ENCODE assay signal across 12 cellular contexts in the genomic region with DNA sequence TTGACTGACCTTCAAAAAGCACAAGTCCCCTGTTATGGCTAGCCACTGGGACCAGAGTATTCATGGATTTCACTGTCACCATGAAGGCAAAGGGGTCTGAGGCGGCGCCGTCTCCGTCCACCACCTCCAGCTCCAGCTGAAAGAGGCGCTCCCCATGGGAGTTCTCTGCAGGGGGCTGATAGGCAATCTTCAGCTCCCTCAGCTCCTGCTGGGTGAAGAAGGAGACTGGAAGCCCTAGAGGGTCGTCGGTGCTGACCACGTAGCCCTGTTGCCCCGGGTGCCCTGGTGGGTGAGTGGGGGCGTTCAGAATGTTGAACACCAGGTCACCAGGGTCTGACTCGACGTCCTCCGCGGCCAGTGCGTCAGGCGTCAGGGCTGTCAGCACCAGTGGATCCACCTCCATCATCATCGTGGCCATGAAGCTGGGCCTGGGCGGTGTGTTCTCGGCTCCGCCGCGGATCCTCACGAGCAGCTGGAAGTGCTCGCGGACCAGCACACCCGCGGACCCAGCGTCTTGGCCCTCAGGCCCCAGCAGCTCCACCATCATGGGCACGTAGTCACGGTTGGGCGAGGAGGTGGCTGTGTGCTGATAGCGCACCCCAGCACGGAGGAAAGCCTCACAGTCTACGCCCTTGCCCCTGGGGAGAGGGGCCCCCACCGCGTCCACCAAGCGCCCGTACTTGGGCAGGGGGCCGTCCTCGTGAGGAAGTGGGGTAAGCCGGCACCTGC. TPM values are rescaled to one million over a fixed set of nuclear protein-coding genes. Genes with fewer than 3 reads are reported as not detected.
DNase-seq lines count a peak whose midpoint lies in the region; ATAC-seq, FAIRE-seq and TF ChIP-seq lines count a peak whose summit lies in the region.
"Had no signal": no experiment of that assay in that cellular context is flagged by ENCODE, and none has a peak within 500 bp of the region (broad histone marks: within the 10 kb centered on the region; RNA-seq: fewer than 3 reads in every experiment).

No MANE protein-coding gene starts in this region.

- H3K4me2 ChIP-seq in neural progenitor cell (peak overlapping the region; percentile 96), HepG2 (ENCODE audit: low read depth, low read length) (no peak overlapping the region)
- H3K4me2 ChIP-seq: BLaER1 had no signal

- H3K27me3 ChIP-seq in esophagus muscularis mucosa (peaks cover 0 to 43% (median 18%) of the 10 kb centered on the region in 4 donors), neural progenitor cell (peaks cover 75% of the 10 kb centered on the region), HepG2 (ENCODE audit: control insufficient read depth in 1 of 2, insufficient read depth in 2 of 2, low read length in 2 of 2) (peaks cover 0 to 20% of the 10 kb centered on the region in 2 experiments; a peak in 3 of 5 replicates)
- H3K27me3 ChIP-seq: BLaER1 had no signal

- TF ChIP-seq POLR2A in esophagus muscularis mucosa (IDR thresholded peaks at IDR 0.05; ENCODE audit: low read depth) (no peak), HepG2 (IDR thresholded peaks at IDR 0.05; ENCODE audit: insufficient read depth in 1 of 2, low read depth in 2 of 2, low read length in 2 of 2) (no peak)

- intact Hi-C loops in esophagus muscularis mucosa (cut with DNase I) (no loop called here), HepG2 (cut with micrococcal nuclease; ENCODE audit: unreplicated experiment) (no loop called here), left colon (cut with DNase I, micrococcal nuclease) (no loop called here)

- H3K27ac ChIP-seq in esophagus muscularis mucosa (replicated peaks in 1 of 4) (no peak overlapping the region), neural progenitor cell (no peak overlapping the region), HepG2 (ENCODE audit: extremely low read length, insufficient read depth, low read length) (no peak overlapping the region)
- H3K27ac ChIP-seq: BLaER1 had no signal

- CTCF ChIA-PET in HepG2 (lab: Yijun Ruan, JAX; ENCODE audit: low intra/inter-chr PET ratio, low total read pairs): no interaction called here

- no peak for TF ChIP-seq CTCF in esophagus muscularis mucosa (IDR thresholded peaks at IDR 0.05)
- TF ChIP-seq CTCF in neural progenitor cell (IDR thresholded peaks at IDR 0.05): no peak
- TF ChIP-seq CTCF in HepG2 (CRISPR knock-in tag; IDR thresholded peaks at IDR 0.05): no peak

- no peaks in the 10 kb centered on the region for H3F3A ChIP-seq in neural progenitor cell (ENCODE audit: low read depth)

- POLR2A ChIA-PET in HepG2 (lab: Yijun Ruan, JAX): no interaction called here

- no peaks in the 10 kb centered on the region for H3K36me3 Mint-ChIP-seq in neural progenitor cell

- H4K20me1 ChIP-seq in neural progenitor cell (ENCODE audit: low read depth): peaks cover 7% of the 10 kb centered on the region
- no peaks in the 10 kb centered on the region for H4K20me1 ChIP-seq in HepG2 (ENCODE audit: insufficient read depth, low read length)
- H4K20me1 ChIP-seq: BLaER1 had no signal

- no peak overlapping the region for H3K27ac Mint-ChIP-seq in stimulated activated naive CD8-positive, alpha-beta T cell treated with anti-CD3 and anti-CD28 coated beads, Interleukin-15, amount 100 ng/mL, for 72 hours
- no peak overlapping the region for H3K27ac Mint-ChIP-seq in neural progenitor cell

- no TSS peak for BruUV-seq in HepG2 (replicated peaks; lab: Mats Ljungman, UMichigan)

- H3K9me3 ChIP-seq in esophagus muscularis mucosa (no peaks in the 10 kb centered on the region), neural progenitor cell (ENCODE audit: low read depth) (no peaks in the 10 kb centered on the region), HepG2 (ENCODE audit: low read length) (no peaks in the 10 kb centered on the region)

- TF ChIP-seq RAD21 in HepG2 (CRISPR knock-in tag; IDR thresholded peaks at IDR 0.05): no peak

- peaks cover 0 to 6% of the 10 kb centered on the region in 2 donors for H3K9me3 Mint-ChIP-seq in stimulated activated naive CD8-positive, alpha-beta T cell treated with anti-CD3 and anti-CD28 coated beads, Interleukin-15, amount 100 ng/mL, for 72 hours
- peaks cover 9% of the 10 kb centered on the region for H3K9me3 Mint-ChIP-seq in neural progenitor cell

- no peaks in the 10 kb centered on the region for H3K36me3 ChIP-seq in esophagus muscularis mucosa
- H3K36me3 ChIP-seq in neural progenitor cell: no peaks in the 10 kb centered on the region
- H3K36me3 ChIP-seq in HepG2 (replicated peaks in 1 of 2; ENCODE audit: control insufficient read depth in 1 of 2, insufficient read depth in 2 of 2, low read length in 2 of 2): no peaks in the 10 kb centered on the region
- H3K36me3 ChIP-seq: BLaER1 had no signal

- WGBS in esophagus muscularis mucosa: 66% methylated on average over 14 of the region's 41 CpGs
- WGBS in HepG2 (ENCODE audit: low lambda C conversion rate): 80% methylated on average over 2 of the region's 41 CpGs

- H2AFZ ChIP-seq in neural progenitor cell (replicated peaks): no peak overlapping the region
- no peak overlapping the region for H2AFZ ChIP-seq in HepG2 (ENCODE audit: low read length)

- H3K4me1 ChIP-seq in esophagus muscularis mucosa (peaks cover 15 to 23% (median 19%) of the 10 kb centered on the region in 4 donors), neural progenitor cell (peaks cover 6% of the 10 kb centered on the region), HepG2 (ENCODE audit: insufficient read depth, low read length) (no peaks in the 10 kb centered on the region)
- H3K4me1 ChIP-seq: BLaER1 had no signal

- H3K79me2 ChIP-seq in neural progenitor cell (ENCODE audit: low read depth): no peaks in the 10 kb centered on the region
- H3K79me2 ChIP-seq in HepG2 (ENCODE audit: insufficient read depth, low read length): no peaks in the 10 kb centered on the region

- in situ Hi-C loops in HepG2 (cut with HindIII; ENCODE audit: extremely low pct_ligation_motif_present, low pct_unique_long_range_greater_than_20kb): no loop called here

- H3K4me3 ChIP-seq in esophagus muscularis mucosa (peak overlapping the region; percentile 41 to 54 (median 46)), neural progenitor cell (peak overlapping the region; percentile 64), HepG2 (replicated peaks in 1 of 3; ENCODE audit: insufficient read depth in 1 of 3, low read depth in 2 of 3, low read length in 3 of 3) (no peak overlapping the region)
- H3K4me3 ChIP-seq: BLaER1 had no signal

- TF ChIP-seq EP300 in esophagus muscularis mucosa (IDR thresholded peaks at IDR 0.05) (no peak), HepG2 (IDR thresholded peaks at IDR 0.05; ENCODE audit: low read depth in 2 of 2, low read length in 2 of 2) (no peak), HepG2 (CRISPR knock-in tag; IDR thresholded peaks at IDR 0.05; ENCODE audit: borderline replicate concordance) (no peak)

- ATAC-seq in stimulated activated naive CD8-positive, alpha-beta T cell treated with anti-CD3 and anti-CD28 coated beads, Interleukin-15, amount 100 ng/mL, for 72 hours: peak; percentile 13
- ATAC-seq in stimulated activated naive CD8-positive, alpha-beta T cell treated with anti-CD3 and anti-CD28 coated beads, Interleukin-15, Interleukin-2, amounts not matched to agents 100 U/mL and 50 U/mL, for 24 hours: no peak
- no peak; the same call in 2 of the 3 replicates for ATAC-seq in HepG2
- ATAC-seq in left colon: no peak

- peaks cover 24% of the 10 kb centered on the region for H3K4me1 Mint-ChIP-seq in stimulated activated naive CD8-positive, alpha-beta T cell treated with anti-CD3 and anti-CD28 coated beads, Interleukin-15, amount 100 ng/mL, for 72 hours
- peaks cover 7% of the 10 kb centered on the region for H3K4me1 Mint-ChIP-seq in neural progenitor cell

- no peak overlapping the region for H3K9ac ChIP-seq in neural progenitor cell
- no peak overlapping the region for H3K9ac ChIP-seq in HepG2 (ENCODE audit: insufficient read depth, low read depth, low read length)
- H3K9ac ChIP-seq: BLaER1 had no signal

- no peak for FAIRE-seq in HepG2 (lab: Jason Lieb, UNC)

- peak overlapping the region; percentile 76 to 80 for H3K4me3 Mint-ChIP-seq in stimulated activated naive CD8-positive, alpha-beta T cell treated with anti-CD3 and anti-CD28 coated beads, Interleukin-15, amount 100 ng/mL, for 72 hours
- no peak overlapping the region for H3K4me3 Mint-ChIP-seq in neural progenitor cell

- H3K27me3 Mint-ChIP-seq in stimulated activated naive CD8-positive, alpha-beta T cell treated with anti-CD3 and anti-CD28 coated beads, Interleukin-15, amount 100 ng/mL, for 72 hours: peaks cover 52% of the 10 kb centered on the region
- H3K27me3 Mint-ChIP-seq in neural progenitor cell (ENCODE audit: insufficient read depth, low read depth): peaks cover 37% of the 10 kb centered on the region

- DNase-seq in stimulated activated naive CD8-positive, alpha-beta T cell treated with anti-CD3 and anti-CD28 coated beads, Interleukin-15, amount 100 ng/mL, for 72 hours: no peak
- DNase-seq in stimulated activated naive CD8-positive, alpha-beta T cell treated with anti-CD3 and anti-CD28 coated beads, Interleukin-15, Interleukin-2, amounts not matched to agents 100 U/mL and 50 U/mL, for 24 hours: no peak
- DNase-seq in esophagus muscularis mucosa (ENCODE audit: extremely low spot score) (no peak), neural progenitor cell (ENCODE audit: low spot score) (no peak), HepG2 (ENCODE audit: low spot score) (no peak), RKO (ENCODE audit: low spot score) (no peak), NCI-H2227 treated with DMSO at 0.1 percent for 48 hours (lab: John Stamatoyannopoulos, UW) (no peak), left colon (no peak)
- DNase-seq: hippocampal formation, NCI-H2081 treated with DMSO at 0.1 percent for 48 hours, T1000 had no signal

RNA-seq across cellular contexts. Expression of a gene that starts 1.0 kb away (rescaled TPM):
- total RNA-seq in esophagus muscularis mucosa (not detected), neural progenitor cell (ENCODE audit: low replicate concordance) (not detected in 2 replicates), HepG2 (2016; rRNA removed; fragmentation: Illumina TruSeq; extraction: Trizol) (not detected in 2 replicates), left colon (not detected)
- total RNA-seq in HepG2 (2016; cell fraction: cytosol; rRNA removed; fragmentation: Illumina TruSeq; extraction: Trizol; ENCODE audit: low read depth): not detected in 2 replicates
- total RNA-seq in HepG2 (2016; cell fraction: insoluble cytoplasmic fraction; rRNA removed; fragmentation: Illumina TruSeq; extraction: Trizol): not detected in 2 replicates
- not detected in 2 replicates for total RNA-seq in HepG2 (2016; cell fraction: membrane; rRNA removed; fragmentation: Illumina TruSeq; extraction: Trizol)
- not detected in 2 replicates for total RNA-seq in HepG2 (2016; cell fraction: nucleus; rRNA removed; fragmentation: Illumina TruSeq; extraction: Trizol)
- not detected in 2 replicates for polyA plus RNA-seq in HepG2 (2011; rRNA removed)
- not detected in 2 replicates for polyA plus RNA-seq in HepG2 (2011; cell fraction: cytosol; rRNA removed)
- polyA plus RNA-seq in HepG2 (2011; cell fraction: nucleus; rRNA removed): not detected in 2 replicates
- polyA plus RNA-seq in HepG2 (2012): not detected in 2 replicates
- polyA plus RNA-seq in HepG2 (2016; cell fraction: cytosol; fragmentation: Illumina TruSeq; extraction: Trizol; ENCODE audit: low read depth): not detected in 2 replicates
- not detected in 2 replicates for polyA plus RNA-seq in HepG2 (2016; cell fraction: insoluble cytoplasmic fraction; fragmentation: Illumina TruSeq; extraction: Trizol; ENCODE audit: low read depth)
- not detected in 2 replicates for polyA plus RNA-seq in HepG2 (2016; cell fraction: membrane; fragmentation: Illumina TruSeq; extraction: Trizol; ENCODE audit: low read depth)
- not detected in 2 replicates for polyA plus RNA-seq in HepG2 (2016; cell fraction: nucleus; fragmentation: Illumina TruSeq; extraction: Trizol; ENCODE audit: insufficient read depth, low read depth)
- not detected in 2 replicates for polyA minus RNA-seq in HepG2 (2011; rRNA and poly(A)+ RNA removed; ENCODE audit: low replicate concordance)
- polyA minus RNA-seq in HepG2 (2011; cell fraction: cytosol; rRNA and poly(A)+ RNA removed): not detected in 2 replicates
- not detected in 2 replicates for polyA minus RNA-seq in HepG2 (2011; cell fraction: nucleus; rRNA and poly(A)+ RNA removed)

Comparison
In these comparisons a context has a peak if more than half of its experiments do, and no peak if none do; other contexts are left out.
1. H3K4me3 ChIP-seq: peak in esophagus muscularis mucosa (4 of 4) and neural progenitor cell (single experiment); none in HepG2 (0 of 3).